In the genomic region with DNA sequence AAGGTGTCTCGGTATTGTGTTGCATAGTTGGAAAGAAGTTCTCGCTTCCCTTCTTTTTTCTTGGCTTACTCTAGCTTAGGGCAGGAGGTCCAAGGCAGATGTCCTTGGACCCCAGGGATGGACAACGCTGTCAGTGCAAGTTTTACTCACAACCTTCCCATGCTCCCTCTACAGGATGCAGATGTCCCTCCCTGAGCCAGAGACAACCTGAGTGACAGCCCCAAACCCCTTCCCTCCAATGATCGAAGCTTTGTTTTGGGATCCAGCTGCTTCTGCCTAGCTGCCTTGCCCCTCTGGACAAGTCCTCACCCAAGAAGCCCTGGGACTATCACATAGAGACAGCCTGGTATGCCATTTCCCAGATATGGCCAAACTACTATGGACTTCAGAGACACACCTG, we compare ENCODE assay signal across 1 cellular context.
TF ChIP-seq lines count a peak whose summit lies in the region.

No MANE protein-coding gene starts in this region.

TF ChIP-seq in GM23338, 12 proteins besides CTCF, POLR2A, EP300 and RAD21 (continued from another document):
- TF ChIP-seq, protein P1, sequence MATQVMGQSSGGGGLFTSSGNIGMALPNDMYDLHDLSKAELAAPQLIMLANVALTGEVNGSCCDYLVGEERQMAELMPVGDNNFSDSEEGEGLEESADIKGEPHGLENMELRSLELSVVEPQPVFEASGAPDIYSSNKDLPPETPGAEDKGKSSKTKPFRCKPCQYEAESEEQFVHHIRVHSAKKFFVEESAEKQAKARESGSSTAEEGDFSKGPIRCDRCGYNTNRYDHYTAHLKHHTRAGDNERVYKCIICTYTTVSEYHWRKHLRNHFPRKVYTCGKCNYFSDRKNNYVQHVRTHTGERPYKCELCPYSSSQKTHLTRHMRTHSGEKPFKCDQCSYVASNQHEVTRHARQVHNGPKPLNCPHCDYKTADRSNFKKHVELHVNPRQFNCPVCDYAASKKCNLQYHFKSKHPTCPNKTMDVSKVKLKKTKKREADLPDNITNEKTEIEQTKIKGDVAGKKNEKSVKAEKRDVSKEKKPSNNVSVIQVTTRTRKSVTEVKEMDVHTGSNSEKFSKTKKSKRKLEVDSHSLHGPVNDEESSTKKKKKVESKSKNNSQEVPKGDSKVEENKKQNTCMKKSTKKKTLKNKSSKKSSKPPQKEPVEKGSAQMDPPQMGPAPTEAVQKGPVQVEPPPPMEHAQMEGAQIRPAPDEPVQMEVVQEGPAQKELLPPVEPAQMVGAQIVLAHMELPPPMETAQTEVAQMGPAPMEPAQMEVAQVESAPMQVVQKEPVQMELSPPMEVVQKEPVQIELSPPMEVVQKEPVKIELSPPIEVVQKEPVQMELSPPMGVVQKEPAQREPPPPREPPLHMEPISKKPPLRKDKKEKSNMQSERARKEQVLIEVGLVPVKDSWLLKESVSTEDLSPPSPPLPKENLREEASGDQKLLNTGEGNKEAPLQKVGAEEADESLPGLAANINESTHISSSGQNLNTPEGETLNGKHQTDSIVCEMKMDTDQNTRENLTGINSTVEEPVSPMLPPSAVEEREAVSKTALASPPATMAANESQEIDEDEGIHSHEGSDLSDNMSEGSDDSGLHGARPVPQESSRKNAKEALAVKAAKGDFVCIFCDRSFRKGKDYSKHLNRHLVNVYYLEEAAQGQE (IDR thresholded peaks at IDR 0.05; ENCODE audit: unreplicated experiment): no peak
- no peak for TF ChIP-seq STAT1 (IDR thresholded peaks at IDR 0.05; ENCODE audit: unreplicated experiment)
